In the genomic region with DNA sequence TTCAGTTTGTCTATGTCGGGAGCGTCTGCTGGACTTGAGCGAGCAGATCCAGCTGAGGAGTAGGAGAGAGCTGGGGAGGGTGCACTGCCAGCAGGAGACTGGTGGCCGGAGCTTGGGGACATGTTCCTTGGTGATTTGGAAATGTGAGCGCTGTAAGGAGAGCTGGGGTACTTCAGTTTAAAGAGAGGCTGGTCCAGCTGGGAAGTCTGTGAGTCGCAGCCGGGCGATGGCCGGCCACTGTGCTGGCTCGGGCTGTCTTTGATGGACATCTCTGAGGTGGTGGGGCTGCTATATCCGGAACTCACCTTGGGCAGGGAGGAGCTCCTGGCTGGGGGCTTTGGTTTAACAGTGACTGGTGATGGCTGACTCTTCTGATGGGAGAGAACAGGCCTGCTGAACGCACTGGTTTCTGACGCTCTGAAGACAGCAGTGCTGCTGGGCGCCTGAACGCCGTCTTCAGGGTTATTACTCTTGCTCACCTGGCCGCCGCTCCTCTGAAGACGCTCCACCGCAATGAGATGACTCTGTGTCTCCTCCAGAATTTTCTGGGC, we compare ENCODE assay signal across 25 cellular contexts.
DNase-seq lines count a peak whose midpoint lies in the region; ATAC-seq and TF ChIP-seq lines count a peak whose summit lies in the region.
"Had no signal": no experiment of that assay in that cellular context is flagged by ENCODE, and none has a peak within 500 bp of the region (broad histone marks: within the 10 kb centered on the region; RNA-seq: fewer than 3 reads in every experiment).

No MANE protein-coding gene starts in this region.

- ATAC-seq in HG03095 (IDR thresholded peaks at IDR 0.05; ENCODE audit: unreplicated experiment) (no peak), HG03378 (IDR thresholded peaks at IDR 0.05; ENCODE audit: unreplicated experiment) (no peak)
- ATAC-seq: GM12878, K562 had no signal

- H3K36me3 Mint-ChIP-seq in activated CD4-positive, alpha-beta memory T cell treated with anti-CD3 and anti-CD28 coated beads, Interleukin-2, amount 10 ng/mL, durations not matched to agents 7 days and 5 days (ENCODE audit: low read depth) = no peaks in the 10 kb centered on the region
- no peaks in the 10 kb centered on the region for H3K36me3 Mint-ChIP-seq in activated CD4-positive, alpha-beta memory T cell treated with anti-CD3 and anti-CD28 coated beads for 36 hours
- peaks cover 49% of the 10 kb centered on the region for H3K36me3 Mint-ChIP-seq in nephron progenitor cell (ENCODE audit: low read depth)

- no peak for TF ChIP-seq CTCF in nephron progenitor cell (IDR thresholded peaks at IDR 0.05)

- H3K27me3 Mint-ChIP-seq in activated CD4-positive, alpha-beta memory T cell treated with anti-CD3 and anti-CD28 coated beads, Interleukin-2, amount 10 ng/mL, durations not matched to agents 7 days and 5 days = no peaks in the 10 kb centered on the region
- H3K27me3 Mint-ChIP-seq in activated CD4-positive, alpha-beta memory T cell treated with anti-CD3 and anti-CD28 coated beads for 36 hours = no peaks in the 10 kb centered on the region
- H3K27me3 Mint-ChIP-seq in nephron progenitor cell (ENCODE audit: low read depth, poor library complexity) = no peaks in the 10 kb centered on the region
- H3K27me3 Mint-ChIP-seq: CD8-positive, alpha-beta memory T cell had no signal

- CTCF ChIA-PET in activated CD4-positive, alpha-beta memory T cell treated with anti-CD3 and anti-CD28 coated beads, Interleukin-2, amount 10 ng/mL, durations not matched to agents 7 days and 5 days (lab: Charles Lee) = interaction anchor here (0.8 kb wide), 1 partner anchor 18 kb away, joined by 3 read pairs; no protein-coding TSS in a partner anchor
- CTCF ChIA-PET in activated CD4-positive, alpha-beta memory T cell treated with anti-CD3 and anti-CD28 coated beads for 36 hours (lab: Charles Lee) = interaction anchor here (1.3 kb wide), 1 partner anchor 96 kb away, joined by 3 read pairs; no protein-coding TSS in a partner anchor

- POLR2A ChIA-PET in activated CD4-positive, alpha-beta memory T cell treated with anti-CD3 and anti-CD28 coated beads, Interleukin-2, amount 10 ng/mL, durations not matched to agents 7 days and 5 days (lab: Charles Lee) = interaction anchor here (1.3 kb wide), 1 partner anchor 84 kb away, joined by 3 read pairs; no protein-coding TSS in a partner anchor
- POLR2A ChIA-PET in activated CD4-positive, alpha-beta memory T cell treated with anti-CD3 and anti-CD28 coated beads for 36 hours (lab: Charles Lee) = no interaction called here

- H3K27ac Mint-ChIP-seq in activated CD4-positive, alpha-beta memory T cell treated with anti-CD3 and anti-CD28 coated beads, Interleukin-2, amount 10 ng/mL, durations not matched to agents 7 days and 5 days = no peak overlapping the region
- no peak overlapping the region for H3K27ac Mint-ChIP-seq in activated CD4-positive, alpha-beta memory T cell treated with anti-CD3 and anti-CD28 coated beads for 36 hours
- H3K27ac Mint-ChIP-seq in nephron progenitor cell = peak overlapping the region; percentile 71

- no peak overlapping the region for H3K4me3 Mint-ChIP-seq in activated CD4-positive, alpha-beta memory T cell treated with anti-CD3 and anti-CD28 coated beads, Interleukin-2, amount 10 ng/mL, durations not matched to agents 7 days and 5 days
- H3K4me3 Mint-ChIP-seq in activated CD4-positive, alpha-beta memory T cell treated with anti-CD3 and anti-CD28 coated beads for 36 hours = no peak overlapping the region
- H3K4me3 Mint-ChIP-seq in nephron progenitor cell = no peak overlapping the region
- H3K4me3 Mint-ChIP-seq: CD14-positive monocyte; CD8-positive, alpha-beta memory T cell had no signal

- intact Hi-C loops in activated CD4-positive, alpha-beta memory T cell treated with anti-CD3 and anti-CD28 coated beads for 36 hours (cut with micrococcal nuclease) = no loop called here

- peaks cover 1% of the 10 kb centered on the region for H3K4me1 Mint-ChIP-seq in activated CD4-positive, alpha-beta memory T cell treated with anti-CD3 and anti-CD28 coated beads, Interleukin-2, amount 10 ng/mL, durations not matched to agents 7 days and 5 days
- no peaks in the 10 kb centered on the region for H3K4me1 Mint-ChIP-seq in activated CD4-positive, alpha-beta memory T cell treated with anti-CD3 and anti-CD28 coated beads for 36 hours (ENCODE audit: low read depth)
- peaks cover 21% of the 10 kb centered on the region for H3K4me1 Mint-ChIP-seq in nephron progenitor cell

- H3K9me3 Mint-ChIP-seq in activated CD4-positive, alpha-beta memory T cell treated with anti-CD3 and anti-CD28 coated beads, Interleukin-2, amount 10 ng/mL, durations not matched to agents 7 days and 5 days = no peaks in the 10 kb centered on the region
- no peaks in the 10 kb centered on the region for H3K9me3 Mint-ChIP-seq in activated CD4-positive, alpha-beta memory T cell treated with anti-CD3 and anti-CD28 coated beads for 36 hours
- no peaks in the 10 kb centered on the region for H3K9me3 Mint-ChIP-seq in nephron progenitor cell
- H3K9me3 Mint-ChIP-seq: CD8-positive, alpha-beta memory T cell had no signal

- peak; percentile 7 for DNase-seq in activated CD4-positive, alpha-beta memory T cell treated with anti-CD3 and anti-CD28 coated beads, Interleukin-2, amount 10 ng/mL, durations not matched to agents 7 days and 5 days
- no peak for DNase-seq in activated CD4-positive, alpha-beta memory T cell treated with anti-CD3 and anti-CD28 coated beads for 36 hours
- DNase-seq in ecto neural progenitor cell (ENCODE audit: low spot score) (peak; percentile 24), nephron progenitor cell (no peak), ureter (ENCODE audit: low spot score) (peak; percentile 32), NCI-H1417 treated with DMSO at 0.1 percent for 48 hours (lab: John Stamatoyannopoulos, UW) (no peak)
- DNase-seq: BE2C; CD8-positive, alpha-beta memory T cell; DMS 273 treated with DMSO at 0.1 percent for 48 hours; DMS79; EL; GDM1; MV-4-11; NCI-H1105 treated with DMSO at 0.1 percent for 48 hours; NCI-H1694; NCI-H2029 treated with DMSO at 0.1 percent for 48 hours; NCI-H2227 treated with DMSO at 0.1 percent for 48 hours; NCI-H526 treated with DMSO at 0.1 percent for 48 hours; PC-9; Right ventricle myocardium superior had no signal

Comparison
In these comparisons a context has a peak if more than half of its experiments do, and no peak if none do; other contexts are left out.
1. DNase-seq: peak in activated CD4-positive, alpha-beta memory T cell treated with anti-CD3 and anti-CD28 coated beads, Interleukin-2, amount 10 ng/mL, durations not matched to agents 7 days and 5 days (single experiment), ecto neural progenitor cell (single experiment) and ureter (single experiment); none in activated CD4-positive, alpha-beta memory T cell treated with anti-CD3 and anti-CD28 coated beads for 36 hours (single experiment), nephron progenitor cell (single experiment) and NCI-H1417 treated with DMSO at 0.1 percent for 48 hours (single experiment).